ENCODE assay signal across 10 cellular contexts in genomic region chr10:69757553-69758309, GRCh38. TPM values are rescaled to one million over a fixed set of nuclear protein-coding genes. Genes with fewer than 3 reads are reported as not detected.
DNase-seq lines count a peak whose midpoint lies in the region; ATAC-seq and TF ChIP-seq lines count a peak whose summit lies in the region.
"Had no signal": no experiment of that assay in that cellular context is flagged by ENCODE, and none has a peak within 500 bp of the region (broad histone marks: within the 10 kb centered on the region; RNA-seq: fewer than 3 reads in every experiment).

No MANE protein-coding gene starts in this region.

- peak; percentile 91 for ATAC-seq in SK-N-SH treated with all-trans-retinoic acid at 6 μM for 48 hours
- peak; percentile 56 for ATAC-seq in Right ventricle myocardium superior (ENCODE audit: poor library complexity)
- ATAC-seq in stimulated activated effector memory CD8-positive, alpha-beta T cell treated with anti-CD3 and anti-CD28 coated beads, Interleukin-12 subunit alpha, Interleukin-12 subunit beta, amount 100 ng/mL, for 72 hours: peak; percentile 41

- no peak for TF ChIP-seq CTCF in GM10266 (IDR thresholded peaks at IDR 0.05; ENCODE audit: control insufficient read depth, insufficient read depth, low read depth, missing control alignments)

- DNase-seq in DMS 273 (lab: John Stamatoyannopoulos, UW; ENCODE audit: unreplicated experiment) (peak; percentile 54), DMS 273 treated with DMSO at 0.1 percent for 48 hours (lab: John Stamatoyannopoulos, UW) (no peak), Right ventricle myocardium superior (peak; percentile 58), ecto neural progenitor cell (ENCODE audit: low spot score) (no peak), GM10266 (ENCODE audit: extremely low spot score) (no peak), GOT3 (lab: John Stamatoyannopoulos, UW) (no peak)
- no peak for DNase-seq in stimulated activated effector memory CD8-positive, alpha-beta T cell treated with anti-CD3 and anti-CD28 coated beads, Interleukin-12 subunit alpha, Interleukin-12 subunit beta, amount 100 ng/mL, for 72 hours (ENCODE audit: low spot score in 2 of 2)
- DNase-seq: stimulated activated CD4-positive, alpha-beta T cell treated with anti-CD3 and anti-CD28 coated beads, Interleukin-1b, Interleukin-23, amount 100 ng/mL, for 48 hours had no signal

- intact Hi-C loops in Right ventricle myocardium superior (cut with DNase I): no loop called here

- H3K27ac Mint-ChIP-seq in stimulated activated effector memory CD8-positive, alpha-beta T cell treated with anti-CD3 and anti-CD28 coated beads, Interleukin-12 subunit alpha, Interleukin-12 subunit beta, amount 100 ng/mL, for 72 hours: no peak overlapping the region

- H3K9me3 Mint-ChIP-seq in stimulated activated effector memory CD8-positive, alpha-beta T cell treated with anti-CD3 and anti-CD28 coated beads, Interleukin-12 subunit alpha, Interleukin-12 subunit beta, amount 100 ng/mL, for 72 hours: no peaks in the 10 kb centered on the region

- H3K4me3 Mint-ChIP-seq in stimulated activated effector memory CD8-positive, alpha-beta T cell treated with anti-CD3 and anti-CD28 coated beads, Interleukin-12 subunit alpha, Interleukin-12 subunit beta, amount 100 ng/mL, for 72 hours: no peak overlapping the region

- H3K36me3 Mint-ChIP-seq in stimulated activated effector memory CD8-positive, alpha-beta T cell treated with anti-CD3 and anti-CD28 coated beads, Interleukin-12 subunit alpha, Interleukin-12 subunit beta, amount 100 ng/mL, for 72 hours: no peaks in the 10 kb centered on the region

- no peaks in the 10 kb centered on the region for H3K4me1 Mint-ChIP-seq in stimulated activated effector memory CD8-positive, alpha-beta T cell treated with anti-CD3 and anti-CD28 coated beads, Interleukin-12 subunit alpha, Interleukin-12 subunit beta, amount 100 ng/mL, for 72 hours

TF ChIP-seq in SK-N-SH treated with all-trans-retinoic acid at 6 μM for 48 hours, 23 proteins besides CTCF, POLR2A, EP300 and RAD21:
- TF ChIP-seq ZFP30 (CRISPR knock-in tag; IDR thresholded peaks at IDR 0.05) (no peak), ZC3H10 (CRISPR knock-in tag; IDR thresholded peaks at IDR 0.05) (no peak), ZNF565 (CRISPR knock-in tag; conservative IDR thresholded peaks at IDR 0.05; ENCODE audit: low read depth) (no peak), ISL1 (CRISPR knock-in tag; IDR thresholded peaks at IDR 0.05) (no peak), ZFP3 (CRISPR knock-in tag; IDR thresholded peaks at IDR 0.05) (no peak), ZNF70 (CRISPR knock-in tag; IDR thresholded peaks at IDR 0.05) (0 out of 2 replicates have a peak, but pooled peaks have one; percentile 24), TCF4 (CRISPR knock-in tag; IDR thresholded peaks at IDR 0.05; ENCODE audit: borderline replicate concordance) (peak; percentile 72; the same call in 1 of the 2 replicates)
- TF ChIP-seq, protein P1, sequence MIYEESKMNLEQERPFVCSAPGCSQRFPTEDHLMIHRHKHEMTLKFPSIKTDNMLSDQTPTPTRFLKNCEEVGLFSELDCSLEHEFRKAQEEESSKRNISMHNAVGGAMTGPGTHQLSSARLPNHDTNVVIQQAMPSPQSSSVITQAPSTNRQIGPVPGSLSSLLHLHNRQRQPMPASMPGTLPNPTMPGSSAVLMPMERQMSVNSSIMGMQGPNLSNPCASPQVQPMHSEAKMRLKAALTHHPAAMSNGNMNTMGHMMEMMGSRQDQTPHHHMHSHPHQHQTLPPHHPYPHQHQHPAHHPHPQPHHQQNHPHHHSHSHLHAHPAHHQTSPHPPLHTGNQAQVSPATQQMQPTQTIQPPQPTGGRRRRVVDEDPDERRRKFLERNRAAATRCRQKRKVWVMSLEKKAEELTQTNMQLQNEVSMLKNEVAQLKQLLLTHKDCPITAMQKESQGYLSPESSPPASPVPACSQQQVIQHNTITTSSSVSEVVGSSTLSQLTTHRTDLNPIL (CRISPR knock-in tag; IDR thresholded peaks at IDR 0.05; ENCODE audit: low read depth): no peak
- TF ChIP-seq, protein P2, sequence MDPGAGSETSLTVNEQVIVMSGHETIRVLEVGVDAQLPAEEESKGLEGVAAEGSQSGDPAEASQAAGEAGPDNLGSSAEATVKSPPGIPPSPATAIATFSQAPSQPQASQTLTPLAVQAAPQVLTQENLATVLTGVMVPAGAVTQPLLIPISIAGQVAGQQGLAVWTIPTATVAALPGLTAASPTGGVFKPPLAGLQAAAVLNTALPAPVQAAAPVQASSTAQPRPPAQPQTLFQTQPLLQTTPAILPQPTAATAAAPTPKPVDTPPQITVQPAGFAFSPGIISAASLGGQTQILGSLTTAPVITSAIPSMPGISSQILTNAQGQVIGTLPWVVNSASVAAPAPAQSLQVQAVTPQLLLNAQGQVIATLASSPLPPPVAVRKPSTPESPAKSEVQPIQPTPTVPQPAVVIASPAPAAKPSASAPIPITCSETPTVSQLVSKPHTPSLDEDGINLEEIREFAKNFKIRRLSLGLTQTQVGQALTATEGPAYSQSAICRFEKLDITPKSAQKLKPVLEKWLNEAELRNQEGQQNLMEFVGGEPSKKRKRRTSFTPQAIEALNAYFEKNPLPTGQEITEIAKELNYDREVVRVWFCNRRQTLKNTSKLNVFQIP (CRISPR knock-in tag; IDR thresholded peaks at IDR 0.05; ENCODE audit: borderline replicate concordance, low read depth): no peak

RNA-seq across cellular contexts. Expression of gene COL13A1, which starts 44.0 kb away (rescaled TPM):
- total RNA-seq in Right ventricle myocardium superior: 0.89 TPM
- total RNA-seq: T-helper 2 cell treated with Interferon-gamma antibody and Interleukin-4, amounts not matched to agents 100 ng/mL and 5 ng/mL, for 36 hours had no signal

Comparison
In these comparisons a context has a peak if more than half of its experiments do, and no peak if none do; other contexts are left out.
1. DNase-seq: peak in DMS 273 (single experiment) and Right ventricle myocardium superior (single experiment); none in DMS 273 treated with DMSO at 0.1 percent for 48 hours (single experiment), stimulated activated effector memory CD8-positive, alpha-beta T cell treated with anti-CD3 and anti-CD28 coated beads, Interleukin-12 subunit alpha, Interleukin-12 subunit beta, amount 100 ng/mL, for 72 hours (0 of 2), ecto neural progenitor cell (single experiment), GM10266 (single experiment) and GOT3 (single experiment).
2. ATAC-seq: peak in every context shown above with its lines; median percentile 91 in SK-N-SH treated with all-trans-retinoic acid at 6 μM for 48 hours; 56 in Right ventricle myocardium superior; 41 in stimulated activated effector memory CD8-positive, alpha-beta T cell treated with anti-CD3 and anti-CD28 coated beads, Interleukin-12 subunit alpha, Interleukin-12 subunit beta, amount 100 ng/mL, for 72 hours.